13 cellular contexts compared by ENCODE assay signal in the genomic region with DNA sequence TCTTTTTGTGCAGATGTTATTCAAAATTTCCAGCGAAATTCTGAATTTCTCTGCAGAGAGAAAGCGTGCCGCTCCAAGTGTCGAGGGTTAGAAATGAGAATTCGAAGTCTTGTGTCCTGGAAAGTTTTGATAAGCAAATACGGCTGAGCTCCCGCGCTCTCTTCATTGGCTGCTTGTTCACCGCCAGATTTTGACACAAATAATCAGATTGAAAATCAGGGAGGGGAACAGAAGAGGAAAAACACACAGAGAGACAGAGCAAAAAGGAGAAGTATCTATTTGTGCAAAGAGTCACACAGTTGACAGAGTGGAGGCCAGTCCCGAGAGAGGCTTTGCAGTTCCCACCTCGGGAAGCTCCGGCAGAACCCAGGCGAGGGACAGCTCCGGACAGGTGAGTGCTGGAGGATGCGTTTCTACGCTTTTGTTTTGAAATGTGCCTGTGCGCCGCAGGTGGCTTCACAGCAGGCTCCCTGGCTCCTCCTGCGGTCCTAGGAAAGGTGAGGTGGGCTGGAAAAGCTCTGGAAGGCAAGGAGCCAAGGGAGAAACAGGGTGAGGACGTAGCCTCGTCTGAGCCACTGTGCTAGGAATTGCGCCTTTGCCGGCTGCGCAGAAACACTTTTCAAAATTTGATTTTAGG. TPM values are rescaled to one million over a fixed set of nuclear protein-coding genes. Genes with fewer than 3 reads are reported as not detected.
DNase-seq lines count a peak whose midpoint lies in the region; ATAC-seq and TF ChIP-seq lines count a peak whose summit lies in the region.
"Had no signal": no experiment of that assay in that cellular context is flagged by ENCODE, and none has a peak within 500 bp of the region (broad histone marks: within the 10 kb centered on the region; RNA-seq: fewer than 3 reads in every experiment).

A gene (plus strand): TSS at position 244 of the 637 bp plus-strand sequence. CDS start 7,985 bp downstream, outside the sequence.

- H3K27ac Mint-ChIP-seq in stimulated activated naive CD8-positive, alpha-beta T cell treated with anti-CD3 and anti-CD28 coated beads, Interleukin-15, Interleukin-2, amounts not matched to agents 100 ng/mL and 50 ng/mL, for 24 hours: no peak within 1 kb of the TSS
- H3K27ac Mint-ChIP-seq: activated CD4-positive, alpha-beta memory T cell treated with anti-CD3 and anti-CD28 coated beads for 36 hours; activated naive CD8-positive, alpha-beta T cell; CD4-positive, alpha-beta T cell had no signal

- no peak for TF ChIP-seq EP300 in sigmoid colon (IDR thresholded peaks at IDR 0.05)

- H3K27ac ChIP-seq in iPS-20b (ENCODE audit: low read length) (no peak within 1 kb of the TSS), sigmoid colon (no peak within 1 kb of the TSS)
- H3K27ac ChIP-seq: coronary artery, thoracic aorta had no signal

- 13 to 18% methylated on average over 24 of the region's 24 CpGs for WGBS in sigmoid colon, 2 donors

- TF ChIP-seq CTCF in sigmoid colon (IDR thresholded peaks at IDR 0.05): no peak

- H3K36me3 ChIP-seq in iPS-20b (ENCODE audit: insufficient read depth, low read depth, low read length) (no peaks in the 10 kb centered on the region), sigmoid colon (no peaks in the 10 kb centered on the region)
- H3K36me3 ChIP-seq: thoracic aorta had no signal

- peaks cover 8% of the 10 kb centered on the region; the same call in 1 of the 2 replicates for H3K4me1 ChIP-seq in iPS-20b (ENCODE audit: insufficient read depth, low read length)
- no peaks in the 10 kb centered on the region for H3K4me1 ChIP-seq in sigmoid colon

- TF ChIP-seq POLR2A in sigmoid colon (IDR thresholded peaks at IDR 0.05): no peak

- ATAC-seq in stimulated activated naive CD8-positive, alpha-beta T cell treated with anti-CD3 and anti-CD28 coated beads, Interleukin-15, Interleukin-2, amounts not matched to agents 100 U/mL and 50 U/mL, for 24 hours: no peak
- ATAC-seq in GM18502 (IDR thresholded peaks at IDR 0.05; ENCODE audit: poor library complexity, unreplicated experiment) (no peak), HG02642 (IDR thresholded peaks at IDR 0.05; ENCODE audit: poor library complexity, unreplicated experiment) (no peak)
- ATAC-seq in activated T-cell treated with anti-CD3 and anti-CD28 coated beads, Interleukin-2, amount 50 U/mL, for 4 hours: no peak

- DNase-seq in stimulated activated naive CD8-positive, alpha-beta T cell treated with anti-CD3 and anti-CD28 coated beads, Interleukin-15, Interleukin-2, amounts not matched to agents 100 U/mL and 50 U/mL, for 24 hours: no peak
- DNase-seq in NCI-H774 (lab: John Stamatoyannopoulos, UW) (peak; percentile 3), sigmoid colon (no peak)
- no peak for DNase-seq in activated T-cell treated with anti-CD3 and anti-CD28 coated beads, Interleukin-2, amount 50 U/mL, for 4 hours
- DNase-seq: activated CD4-positive, alpha-beta memory T cell treated with anti-CD3 and anti-CD28 coated beads for 36 hours; CD4-positive, alpha-beta T cell had no signal

- H3K4me3 ChIP-seq in iPS-20b (ENCODE audit: low read length) (peak within 1 kb of the TSS; percentile 56; the same call in 1 of the 2 replicates), sigmoid colon (no peak within 1 kb of the TSS)
- H3K4me3 ChIP-seq: coronary artery, thoracic aorta had no signal

- H3K27me3 ChIP-seq in iPS-20b (ENCODE audit: insufficient read depth, low read length) (peaks cover 55% of the 10 kb centered on the region), sigmoid colon (peaks cover 0 to 71% (median 37%) of the 10 kb centered on the region in 3 donors)

- no peaks in the 10 kb centered on the region for H3K9me3 Mint-ChIP-seq in stimulated activated naive CD8-positive, alpha-beta T cell treated with anti-CD3 and anti-CD28 coated beads, Interleukin-15, Interleukin-2, amounts not matched to agents 100 ng/mL and 50 ng/mL, for 24 hours
- H3K9me3 Mint-ChIP-seq in activated T-cell treated with anti-CD3 and anti-CD28 coated beads, Interleukin-2, amount 50 U/mL, for 4 hours: no peaks in the 10 kb centered on the region
- H3K9me3 Mint-ChIP-seq: activated CD4-positive, alpha-beta memory T cell treated with anti-CD3 and anti-CD28 coated beads for 36 hours; CD4-positive, alpha-beta T cell had no signal

- H3K9me3 ChIP-seq in iPS-20b (ENCODE audit: insufficient read depth, low read depth, low read length) (no peaks in the 10 kb centered on the region), sigmoid colon (no peaks in the 10 kb centered on the region)
- H3K9me3 ChIP-seq: thoracic aorta had no signal

- H3K36me3 Mint-ChIP-seq in stimulated activated naive CD8-positive, alpha-beta T cell treated with anti-CD3 and anti-CD28 coated beads, Interleukin-15, Interleukin-2, amounts not matched to agents 100 ng/mL and 50 ng/mL, for 24 hours (ENCODE audit: low read depth): no peaks in the 10 kb centered on the region
- no peaks in the 10 kb centered on the region for H3K36me3 Mint-ChIP-seq in activated T-cell treated with anti-CD3 and anti-CD28 coated beads, Interleukin-2, amount 50 U/mL, for 4 hours (ENCODE audit: insufficient read depth)
- H3K36me3 Mint-ChIP-seq: activated CD4-positive, alpha-beta memory T cell treated with anti-CD3 and anti-CD28 coated beads for 36 hours; activated naive CD8-positive, alpha-beta T cell had no signal

- intact Hi-C loops in sigmoid colon (cut with DNase I): no loop called here

- H3K4me3 Mint-ChIP-seq in stimulated activated naive CD8-positive, alpha-beta T cell treated with anti-CD3 and anti-CD28 coated beads, Interleukin-15, Interleukin-2, amounts not matched to agents 100 ng/mL and 50 ng/mL, for 24 hours: peak within 1 kb of the TSS; percentile 45
- no peak within 1 kb of the TSS for H3K4me3 Mint-ChIP-seq in activated T-cell treated with anti-CD3 and anti-CD28 coated beads, Interleukin-2, amount 50 U/mL, for 4 hours
- H3K4me3 Mint-ChIP-seq: activated CD4-positive, alpha-beta memory T cell treated with anti-CD3 and anti-CD28 coated beads for 36 hours; activated naive CD8-positive, alpha-beta T cell; CD4-positive, alpha-beta T cell had no signal

- H3K9ac ChIP-seq in iPS-20b (ENCODE audit: low read depth, low read length): no peak within 1 kb of the TSS

- H3K4me1 Mint-ChIP-seq in stimulated activated naive CD8-positive, alpha-beta T cell treated with anti-CD3 and anti-CD28 coated beads, Interleukin-15, Interleukin-2, amounts not matched to agents 100 ng/mL and 50 ng/mL, for 24 hours (ENCODE audit: low read depth): peaks cover 6% of the 10 kb centered on the region
- peaks cover 5% of the 10 kb centered on the region for H3K4me1 Mint-ChIP-seq in activated T-cell treated with anti-CD3 and anti-CD28 coated beads, Interleukin-2, amount 50 U/mL, for 4 hours (ENCODE audit: low read depth)

- peaks cover 54% of the 10 kb centered on the region for H3K27me3 Mint-ChIP-seq in stimulated activated naive CD8-positive, alpha-beta T cell treated with anti-CD3 and anti-CD28 coated beads, Interleukin-15, Interleukin-2, amounts not matched to agents 100 ng/mL and 50 ng/mL, for 24 hours
- H3K27me3 Mint-ChIP-seq in activated T-cell treated with anti-CD3 and anti-CD28 coated beads, Interleukin-2, amount 50 U/mL, for 4 hours (ENCODE audit: low read depth): peaks cover 57% of the 10 kb centered on the region

RNA-seq across cellular contexts. Expression of the gene that starts here (rescaled TPM):
- total RNA-seq in sigmoid colon: under 1 TPM in 1 of 4 donors, not detected in 3; 0.28 TPM
- polyA plus RNA-seq in sigmoid colon: under 1 TPM in 2 of 3 donors, not detected in 1; 0.87 to 0.92 TPM
- total RNA-seq in activated T-cell treated with anti-CD3 and anti-CD28 coated beads, Interleukin-2, amount 50 U/mL, for 4 hours: under 1 TPM; 0.16 to 0.87 (median 0.56) TPM
- total RNA-seq: activated CD4-positive, alpha-beta memory T cell treated with anti-CD3 and anti-CD28 coated beads for 36 hours; thoracic aorta had no signal
